Comparison of ENCODE assay signal across 25 cellular contexts in genomic region chr19:54407780-54408179, GRCh38. TPM values are rescaled to one million over a fixed set of nuclear protein-coding genes. Genes with fewer than 3 reads are reported as not detected.
DNase-seq lines count a peak whose midpoint lies in the region; ATAC-seq lines count a peak whose summit lies in the region.
"Had no signal": no experiment of that assay in that cellular context is flagged by ENCODE, and none has a peak within 500 bp of the region (broad histone marks: within the 10 kb centered on the region; RNA-seq: fewer than 3 reads in every experiment).

No MANE protein-coding gene starts in this region.

- ATAC-seq in CD4-positive, CD25-positive, alpha-beta regulatory T cell (ENCODE audit: low read depth in 2 of 2): no peak
- ATAC-seq in activated T-helper 17 cell treated with anti-CD3 and anti-CD28 coated beads, Interleukin-2, amount 50 U/mL, for 72 hours (replicated peaks): no peak
- no peak for ATAC-seq in naive B cell (ENCODE audit: low read depth in 2 of 2)
- no peak for ATAC-seq in HG02852 (IDR thresholded peaks at IDR 0.05; ENCODE audit: unreplicated experiment)
- ATAC-seq: PC-3, Right ventricle myocardium inferior had no signal

- no peaks in the 10 kb centered on the region for H3K4me1 ChIP-seq in CD4-positive, CD25-positive, alpha-beta regulatory T cell (ENCODE audit: control insufficient read depth, insufficient read depth, low read length, poor library complexity, severe bottlenecking)
- H3K4me1 ChIP-seq: BLaER1, SJCRH30 had no signal

- no peak overlapping the region for H3K4me3 ChIP-seq in CD4-positive, CD25-positive, alpha-beta regulatory T cell (ENCODE audit: low read depth, low read length)
- H3K4me3 ChIP-seq: BLaER1, SJCRH30 had no signal

- H3K36me3 ChIP-seq in CD4-positive, CD25-positive, alpha-beta regulatory T cell (ENCODE audit: control insufficient read depth, insufficient read depth, low read length): no peaks in the 10 kb centered on the region
- H3K36me3 ChIP-seq: BLaER1, SJCRH30 had no signal

- H3K4me3 Mint-ChIP-seq in activated CD4-positive, alpha-beta memory T cell treated with anti-CD3 and anti-CD28 coated beads, Interleukin-2, amount 10 ng/mL, durations not matched to agents 7 days and 5 days: no peak overlapping the region
- no peak overlapping the region for H3K4me3 Mint-ChIP-seq in activated CD4-positive, alpha-beta memory T cell treated with anti-CD3 and anti-CD28 coated beads for 36 hours
- no peak overlapping the region for H3K4me3 Mint-ChIP-seq in CD4-positive, CD25-positive, alpha-beta regulatory T cell
- H3K4me3 Mint-ChIP-seq in activated T-helper 17 cell treated with anti-CD3 and anti-CD28 coated beads, Interleukin-2, amount 50 U/mL, for 72 hours: no peak overlapping the region
- H3K4me3 Mint-ChIP-seq in naive B cell: peak overlapping the region in 2 of 8 donors; percentile 22 to 75

- POLR2A ChIA-PET in activated CD4-positive, alpha-beta memory T cell treated with anti-CD3 and anti-CD28 coated beads, Interleukin-2, amount 10 ng/mL, durations not matched to agents 7 days and 5 days (lab: Charles Lee): no interaction called here
- POLR2A ChIA-PET in activated CD4-positive, alpha-beta memory T cell treated with anti-CD3 and anti-CD28 coated beads for 36 hours (lab: Charles Lee): no interaction called here

- CTCF ChIA-PET in activated CD4-positive, alpha-beta memory T cell treated with anti-CD3 and anti-CD28 coated beads, Interleukin-2, amount 10 ng/mL, durations not matched to agents 7 days and 5 days (lab: Charles Lee): no interaction called here
- CTCF ChIA-PET in activated CD4-positive, alpha-beta memory T cell treated with anti-CD3 and anti-CD28 coated beads for 36 hours (lab: Charles Lee): no interaction called here

- no peak for DNase-seq in activated CD4-positive, alpha-beta memory T cell treated with anti-CD3 and anti-CD28 coated beads, Interleukin-2, amount 10 ng/mL, durations not matched to agents 7 days and 5 days
- no peak for DNase-seq in activated CD4-positive, alpha-beta memory T cell treated with anti-CD3 and anti-CD28 coated beads for 36 hours
- DNase-seq in CD4-positive, CD25-positive, alpha-beta regulatory T cell: no peak
- DNase-seq in naive B cell: no peak
- no peak for DNase-seq in stimulated activated CD8-positive, alpha-beta memory T cell treated with anti-CD3 and anti-CD28 coated beads, Interleukin-4, amount 100 ng/mL, for 48 hours
- no peak for DNase-seq in activated CD4-positive, alpha-beta T cell treated with anti-CD3 and anti-CD28 coated beads, Interleukin-2, amount 50 U/mL, for 48 hours
- DNase-seq: 8988T; ACHN; Calu3; DND-41; NCI-H1048; NCI-H1417; NCI-H1694; NCI-H2029 treated with DMSO at 0.1 percent for 48 hours; NCI-H446 treated with DMSO at 0.1 percent for 48 hours; NCI-H526; NCI-H82; NK-92 treated with Interleukin-12 subunit alpha and Interleukin-12 subunit beta, amount 100 ng/mL, for 24 hours; PC-3; SJCRH30 had no signal

- H3K9me3 ChIP-seq in CD4-positive, CD25-positive, alpha-beta regulatory T cell (ENCODE audit: control insufficient read depth in 2 of 2, low read length in 2 of 2): peaks cover 0 to 8% of the 10 kb centered on the region in 2 experiments
- H3K9me3 ChIP-seq: SJCRH30 had no signal

- H3K27me3 Mint-ChIP-seq in activated CD4-positive, alpha-beta memory T cell treated with anti-CD3 and anti-CD28 coated beads, Interleukin-2, amount 10 ng/mL, durations not matched to agents 7 days and 5 days: peaks cover 7% of the 10 kb centered on the region
- H3K27me3 Mint-ChIP-seq in activated CD4-positive, alpha-beta memory T cell treated with anti-CD3 and anti-CD28 coated beads for 36 hours: peaks cover 1% of the 10 kb centered on the region
- H3K27me3 Mint-ChIP-seq in CD4-positive, CD25-positive, alpha-beta regulatory T cell: peaks cover 15% of the 10 kb centered on the region
- H3K27me3 Mint-ChIP-seq in activated T-helper 17 cell treated with anti-CD3 and anti-CD28 coated beads, Interleukin-2, amount 50 U/mL, for 72 hours: no peaks in the 10 kb centered on the region
- peaks cover 17 to 39% (median 36%) of the 10 kb centered on the region in 3 donors for H3K27me3 Mint-ChIP-seq in naive B cell

- H3K9me3 Mint-ChIP-seq in activated CD4-positive, alpha-beta memory T cell treated with anti-CD3 and anti-CD28 coated beads, Interleukin-2, amount 10 ng/mL, durations not matched to agents 7 days and 5 days: peaks cover 15% of the 10 kb centered on the region
- H3K9me3 Mint-ChIP-seq in activated CD4-positive, alpha-beta memory T cell treated with anti-CD3 and anti-CD28 coated beads for 36 hours: peaks cover 10% of the 10 kb centered on the region
- peaks cover 0 to 9% (median 0%) of the 10 kb centered on the region in 7 donors for H3K9me3 Mint-ChIP-seq in CD4-positive, CD25-positive, alpha-beta regulatory T cell
- H3K9me3 Mint-ChIP-seq in activated T-helper 17 cell treated with anti-CD3 and anti-CD28 coated beads, Interleukin-2, amount 50 U/mL, for 72 hours: no peaks in the 10 kb centered on the region
- peaks cover 0 to 8% (median 2%) of the 10 kb centered on the region in 7 donors for H3K9me3 Mint-ChIP-seq in naive B cell

- H3K27me3 ChIP-seq in CD4-positive, CD25-positive, alpha-beta regulatory T cell (ENCODE audit: control insufficient read depth, insufficient read depth, low read length): no peaks in the 10 kb centered on the region
- H3K27me3 ChIP-seq: BLaER1, SJCRH30 had no signal

- H3K4me1 Mint-ChIP-seq in activated CD4-positive, alpha-beta memory T cell treated with anti-CD3 and anti-CD28 coated beads, Interleukin-2, amount 10 ng/mL, durations not matched to agents 7 days and 5 days: no peaks in the 10 kb centered on the region
- no peaks in the 10 kb centered on the region for H3K4me1 Mint-ChIP-seq in activated CD4-positive, alpha-beta memory T cell treated with anti-CD3 and anti-CD28 coated beads for 36 hours (ENCODE audit: low read depth)
- peaks cover 0 to 3% (median 0%) of the 10 kb centered on the region in 4 donors for H3K4me1 Mint-ChIP-seq in CD4-positive, CD25-positive, alpha-beta regulatory T cell
- no peaks in the 10 kb centered on the region for H3K4me1 Mint-ChIP-seq in activated T-helper 17 cell treated with anti-CD3 and anti-CD28 coated beads, Interleukin-2, amount 50 U/mL, for 72 hours
- peaks cover 0 to 8% (median 4%) of the 10 kb centered on the region in 3 donors for H3K4me1 Mint-ChIP-seq in naive B cell

- H3K27ac ChIP-seq in CD4-positive, CD25-positive, alpha-beta regulatory T cell (ENCODE audit: insufficient read depth, low read length, poor library complexity, severe bottlenecking): no peak overlapping the region
- H3K27ac ChIP-seq: BLaER1, HL-60, SJCRH30 had no signal

- H3K27ac Mint-ChIP-seq in activated CD4-positive, alpha-beta memory T cell treated with anti-CD3 and anti-CD28 coated beads, Interleukin-2, amount 10 ng/mL, durations not matched to agents 7 days and 5 days: peak overlapping the region; percentile 40
- H3K27ac Mint-ChIP-seq in activated CD4-positive, alpha-beta memory T cell treated with anti-CD3 and anti-CD28 coated beads for 36 hours: no peak overlapping the region
- H3K27ac Mint-ChIP-seq in CD4-positive, CD25-positive, alpha-beta regulatory T cell: peak overlapping the region; percentile 32 to 88 (median 82)
- H3K27ac Mint-ChIP-seq in activated T-helper 17 cell treated with anti-CD3 and anti-CD28 coated beads, Interleukin-2, amount 50 U/mL, for 72 hours: peak overlapping the region; percentile 46
- peak overlapping the region in 5 of 6 donors; percentile 56 to 97 (median 76) for H3K27ac Mint-ChIP-seq in naive B cell

- intact Hi-C loops in activated CD4-positive, alpha-beta memory T cell treated with anti-CD3 and anti-CD28 coated beads for 36 hours (cut with micrococcal nuclease): no loop called here

- H3K36me3 Mint-ChIP-seq in activated CD4-positive, alpha-beta memory T cell treated with anti-CD3 and anti-CD28 coated beads, Interleukin-2, amount 10 ng/mL, durations not matched to agents 7 days and 5 days (ENCODE audit: low read depth): peaks cover 9% of the 10 kb centered on the region
- H3K36me3 Mint-ChIP-seq in activated CD4-positive, alpha-beta memory T cell treated with anti-CD3 and anti-CD28 coated beads for 36 hours: peaks cover 2% of the 10 kb centered on the region
- no peaks in the 10 kb centered on the region for H3K36me3 Mint-ChIP-seq in CD4-positive, CD25-positive, alpha-beta regulatory T cell
- H3K36me3 Mint-ChIP-seq in activated T-helper 17 cell treated with anti-CD3 and anti-CD28 coated beads, Interleukin-2, amount 50 U/mL, for 72 hours (ENCODE audit: low read depth): no peaks in the 10 kb centered on the region
- H3K36me3 Mint-ChIP-seq in naive B cell: no peaks in the 10 kb centered on the region

RNA-seq across cellular contexts. Expression of gene TTYH1, which starts 7.5 kb away (rescaled TPM):
- total RNA-seq in activated CD4-positive, alpha-beta memory T cell treated with anti-CD3 and anti-CD28 coated beads, Interleukin-2, amount 10 ng/mL, durations not matched to agents 7 days and 5 days: under 1 TPM; 0.53 to 0.68 TPM
- not detected for total RNA-seq in activated CD4-positive, alpha-beta memory T cell treated with anti-CD3 and anti-CD28 coated beads for 36 hours
- not detected for total RNA-seq in CD4-positive, CD25-positive, alpha-beta regulatory T cell
- polyA plus RNA-seq in CD4-positive, CD25-positive, alpha-beta regulatory T cell: under 1 TPM in 3 of 4 donors, not detected in 1; 0.17 to 1.00 (median 0.31) TPM
- under 1 TPM in 1 of 2 donors, not detected in 1; 0.40 TPM for total RNA-seq in activated T-helper 17 cell treated with anti-CD3 and anti-CD28 coated beads, Interleukin-2, amount 50 U/mL, for 72 hours
- under 1 TPM in 3 of 6 donors, not detected in 3; 0.06 to 0.09 (median 0.08) TPM for polyA plus RNA-seq in naive B cell (ENCODE audit: low read depth in 6 of 6)
- total RNA-seq: SJCRH30 had no signal

RNA-seq across cellular contexts. Expression of gene LENG8, which starts 41.2 kb away (rescaled TPM):
- total RNA-seq in activated CD4-positive, alpha-beta memory T cell treated with anti-CD3 and anti-CD28 coated beads, Interleukin-2, amount 10 ng/mL, durations not matched to agents 7 days and 5 days: 100 to 1,000 TPM; 231 to 233 TPM
- 100 to 1,000 TPM; 163 to 176 TPM for total RNA-seq in activated CD4-positive, alpha-beta memory T cell treated with anti-CD3 and anti-CD28 coated beads for 36 hours
- total RNA-seq in CD4-positive, CD25-positive, alpha-beta regulatory T cell: 558 TPM
- 1 to 10 TPM; 3.9 to 8.6 (median 6.1) TPM for polyA plus RNA-seq in CD4-positive, CD25-positive, alpha-beta regulatory T cell
- 100 to 1,000 TPM; 153 to 200 TPM for total RNA-seq in activated T-helper 17 cell treated with anti-CD3 and anti-CD28 coated beads, Interleukin-2, amount 50 U/mL, for 72 hours
- 10 to 100 TPM in 2 of 6 donors, 1 to 10 TPM in 4; 4.0 to 17.4 (median 8.6) TPM for polyA plus RNA-seq in naive B cell (ENCODE audit: low read depth in 6 of 6)

RNA-seq across cellular contexts. Expression of gene LAIR1, which starts 43.0 kb away (rescaled TPM):
- total RNA-seq in activated CD4-positive, alpha-beta memory T cell treated with anti-CD3 and anti-CD28 coated beads, Interleukin-2, amount 10 ng/mL, durations not matched to agents 7 days and 5 days: 10 to 100 TPM; 56.6 to 59.0 TPM
- total RNA-seq in activated CD4-positive, alpha-beta memory T cell treated with anti-CD3 and anti-CD28 coated beads for 36 hours: 1 to 10 TPM; 4.9 to 5.7 TPM
- 33.2 TPM for total RNA-seq in CD4-positive, CD25-positive, alpha-beta regulatory T cell
- polyA plus RNA-seq in CD4-positive, CD25-positive, alpha-beta regulatory T cell: 10 to 100 TPM; 39.3 to 61.8 (median 45.3) TPM
- total RNA-seq in activated T-helper 17 cell treated with anti-CD3 and anti-CD28 coated beads, Interleukin-2, amount 50 U/mL, for 72 hours: 10 to 100 TPM in 1 of 2 donors, 1 to 10 TPM in 1; 2.2 to 15.6 TPM
- polyA plus RNA-seq in naive B cell (ENCODE audit: low read depth in 6 of 6): 100 to 1,000 TPM; 129 to 246 (median 160) TPM
- total RNA-seq: PC-3, SJCRH30 had no signal

RNA-seq across cellular contexts. Expression of gene LENG9, which starts 55.8 kb away (rescaled TPM):
- total RNA-seq in activated CD4-positive, alpha-beta memory T cell treated with anti-CD3 and anti-CD28 coated beads, Interleukin-2, amount 10 ng/mL, durations not matched to agents 7 days and 5 days: 1 to 10 TPM; 8.5 to 8.7 TPM
- 1 to 10 TPM; 5.3 to 5.6 TPM for total RNA-seq in activated CD4-positive, alpha-beta memory T cell treated with anti-CD3 and anti-CD28 coated beads for 36 hours
- total RNA-seq in CD4-positive, CD25-positive, alpha-beta regulatory T cell: 3.9 TPM
- polyA plus RNA-seq in CD4-positive, CD25-positive, alpha-beta regulatory T cell: under 1 TPM in 3 of 4 donors, not detected in 1; 0.21 to 0.73 (median 0.33) TPM
- 1 to 10 TPM; 3.1 to 4.4 TPM for total RNA-seq in activated T-helper 17 cell treated with anti-CD3 and anti-CD28 coated beads, Interleukin-2, amount 50 U/mL, for 72 hours
- under 1 TPM in 5 of 6 donors, not detected in 1; 0.20 to 0.62 (median 0.31) TPM for polyA plus RNA-seq in naive B cell (ENCODE audit: low read depth in 6 of 6)
